In genomic region chr19:7842661-7843294, GRCh38 we compare ENCODE assay signal across 22 cellular contexts. TPM values are rescaled to one million over a fixed set of nuclear protein-coding genes. Genes with fewer than 3 reads are reported as not detected.
DNase-seq lines count a peak whose midpoint lies in the region; FAIRE-seq and TF ChIP-seq lines count a peak whose summit lies in the region.
"Had no signal": no experiment of that assay in that cellular context is flagged by ENCODE, and none has a peak within 500 bp of the region (broad histone marks: within the 10 kb centered on the region; RNA-seq: fewer than 3 reads in every experiment).

No MANE protein-coding gene starts in this region.

- CTCF ChIA-PET in HEK293 (lab: Yijun Ruan, JAX): no interaction called here
- CTCF ChIA-PET in activated CD4-positive, alpha-beta memory T cell treated with anti-CD3 and anti-CD28 coated beads for 36 hours (lab: Charles Lee): no interaction called here

- no peaks in the 10 kb centered on the region for H3K4me1 ChIP-seq in HEK293 (ENCODE audit: control insufficient read depth, insufficient read depth, low read length)
- peaks cover 3% of the 10 kb centered on the region for H3K4me1 ChIP-seq in astrocyte (ENCODE audit: insufficient read depth, low read length)
- peaks cover 0 to 8% of the 10 kb centered on the region in 2 donors for H3K4me1 ChIP-seq in kidney (ENCODE audit: control insufficient read depth in 1 of 2, insufficient read depth in 1 of 2, low read depth in 1 of 2, low read length in 2 of 2)
- H3K4me1 ChIP-seq: Caco-2 had no signal

- H3K9ac ChIP-seq in astrocyte (ENCODE audit: low read length): no peak overlapping the region
- no peak overlapping the region for H3K9ac ChIP-seq in kidney (ENCODE audit: low read length in 2 of 2)
- H3K9ac ChIP-seq: KMS-11 had no signal

- H3K36me3 Mint-ChIP-seq in astrocyte (ENCODE audit: low read depth, unreplicated experiment): peaks cover 4% of the 10 kb centered on the region
- H3K36me3 Mint-ChIP-seq in activated CD4-positive, alpha-beta memory T cell treated with anti-CD3 and anti-CD28 coated beads for 36 hours: no peaks in the 10 kb centered on the region

- peaks cover 9% of the 10 kb centered on the region for H3K79me2 ChIP-seq in astrocyte (ENCODE audit: insufficient read depth, low read length)

- intact Hi-C loops in kidney (cut with DNase I): no loop called here
- intact Hi-C loops in activated CD4-positive, alpha-beta memory T cell treated with anti-CD3 and anti-CD28 coated beads for 36 hours (cut with micrococcal nuclease): no loop called here

- no peak for FAIRE-seq in GM12891 (lab: Jason Lieb, UNC)
- peak; percentile 58 for FAIRE-seq in astrocyte (lab: Jason Lieb, UNC)
- no peak for FAIRE-seq in kidney (lab: Jason Lieb, UNC)
- FAIRE-seq: A549, GM19239 had no signal

- no peaks in the 10 kb centered on the region for H3K27me3 ChIP-seq in astrocyte (ENCODE audit: insufficient read depth, low read length)

- H3K36me3 ChIP-seq in HEK293 (ENCODE audit: control insufficient read depth in 2 of 2, insufficient read depth in 1 of 2, low read length in 2 of 2): no peaks in the 10 kb centered on the region; a peak in 1 of 3 replicates
- no peaks in the 10 kb centered on the region for H3K36me3 ChIP-seq in astrocyte (ENCODE audit: insufficient read depth, low read length)
- H3K36me3 ChIP-seq in kidney (ENCODE audit: control insufficient read depth in 1 of 2, insufficient read depth in 2 of 2, low read length in 2 of 2): no peaks in the 10 kb centered on the region

- H4K20me1 ChIP-seq in astrocyte (ENCODE audit: insufficient read depth, low read length): peaks cover 44% of the 10 kb centered on the region

- H3K4me3 ChIP-seq in HEK293 (ENCODE audit: low read depth, low read length): no peak overlapping the region
- no peak overlapping the region for H3K4me3 ChIP-seq in astrocyte (ENCODE audit: insufficient read depth, low read depth, low read length)
- no peak overlapping the region for H3K4me3 ChIP-seq in kidney (ENCODE audit: low read length in 2 of 2)
- H3K4me3 ChIP-seq: A549, GM23338 had no signal

- H3K9me3 ChIP-seq in HEK293 (ENCODE audit: control insufficient read depth, insufficient read depth, low read depth, low read length) (no peaks in the 10 kb centered on the region), astrocyte (ENCODE audit: insufficient read depth, low read depth, low read length) (no peaks in the 10 kb centered on the region), kidney (ENCODE audit: control insufficient read depth in 1 of 2, low read length in 2 of 2) (no peaks in the 10 kb centered on the region)
- H3K9me3 ChIP-seq: A549, Caco-2 had no signal

- H3K27ac ChIP-seq in HEK293 (ENCODE audit: extremely low read depth, low read depth, low read length) (no peak overlapping the region), astrocyte (ENCODE audit: low read depth, low read length) (no peak overlapping the region), kidney (ENCODE audit: low read depth in 2 of 2, low read length in 2 of 2) (no peak overlapping the region)
- H3K27ac ChIP-seq: A549, C4-2B, KMS-11 had no signal

- no peaks in the 10 kb centered on the region for H3K27me3 Mint-ChIP-seq in astrocyte (ENCODE audit: low read depth, unreplicated experiment)
- no peaks in the 10 kb centered on the region for H3K27me3 Mint-ChIP-seq in activated CD4-positive, alpha-beta memory T cell treated with anti-CD3 and anti-CD28 coated beads for 36 hours
- H3K27me3 Mint-ChIP-seq: CD4-positive, alpha-beta T cell had no signal

- H2AFZ ChIP-seq in astrocyte (ENCODE audit: low read depth, low read length): no peak overlapping the region
- H2AFZ ChIP-seq: GM23338 had no signal

- H3K9me3 Mint-ChIP-seq in astrocyte (ENCODE audit: unreplicated experiment): no peaks in the 10 kb centered on the region
- H3K9me3 Mint-ChIP-seq in activated CD4-positive, alpha-beta memory T cell treated with anti-CD3 and anti-CD28 coated beads for 36 hours: no peaks in the 10 kb centered on the region
- H3K9me3 Mint-ChIP-seq: CD4-positive, alpha-beta T cell had no signal

- H3K4me1 Mint-ChIP-seq in astrocyte (ENCODE audit: low read depth, unreplicated experiment): peaks cover 2% of the 10 kb centered on the region
- no peaks in the 10 kb centered on the region for H3K4me1 Mint-ChIP-seq in activated CD4-positive, alpha-beta memory T cell treated with anti-CD3 and anti-CD28 coated beads for 36 hours (ENCODE audit: low read depth)
- H3K4me1 Mint-ChIP-seq: GM23338, H9 had no signal

- no peak for TF ChIP-seq POLR2A in GM12891 (IDR thresholded peaks at IDR 0.05; ENCODE audit: low read depth, low read length)

- no peak overlapping the region for H3K4me2 ChIP-seq in astrocyte (ENCODE audit: low read length)
- H3K4me2 ChIP-seq: A549, GM23338, KMS-11 had no signal

- no peak for DNase-seq in GM12891 (ENCODE audit: insufficient read length, low spot score)
- DNase-seq in astrocyte (ENCODE audit: low read depth): no peak
- peak; percentile 0 for DNase-seq in kidney
- DNase-seq in NCI-H345 treated with DMSO at 0.1 percent for 48 hours (lab: John Stamatoyannopoulos, UW; ENCODE audit: unreplicated experiment): no peak
- no peak for DNase-seq in activated CD4-positive, alpha-beta memory T cell treated with anti-CD3 and anti-CD28 coated beads for 36 hours
- DNase-seq in anterior cingulate cortex (lab: John Stamatoyannopoulos, UW): no peak
- DNase-seq: AML-193; Caco-2; CD4-positive, alpha-beta T cell; DMS153; DMS79; GDM1; H9 had no signal

- H3K4me3 Mint-ChIP-seq in astrocyte (ENCODE audit: unreplicated experiment): no peak overlapping the region
- H3K4me3 Mint-ChIP-seq in activated CD4-positive, alpha-beta memory T cell treated with anti-CD3 and anti-CD28 coated beads for 36 hours: no peak overlapping the region
- H3K4me3 Mint-ChIP-seq: CD4-positive, alpha-beta T cell; GM23338; H9 had no signal

- no peak for TF ChIP-seq CTCF in HEK293 (tag by site-specific recombination; IDR thresholded peaks at IDR 0.05)
- TF ChIP-seq CTCF in astrocyte (IDR thresholded peaks at IDR 0.05; ENCODE audit: insufficient read depth, low read depth, low read length): no peak
- TF ChIP-seq CTCF in kidney (IDR thresholded peaks at IDR 0.05; ENCODE audit: borderline replicate concordance, extremely low read depth, insufficient read depth): no peak

- POLR2A ChIA-PET in HEK293 (lab: Yijun Ruan, JAX): no interaction called here
- POLR2A ChIA-PET in activated CD4-positive, alpha-beta memory T cell treated with anti-CD3 and anti-CD28 coated beads for 36 hours (lab: Charles Lee): no interaction called here

- no peak overlapping the region for H3K27ac Mint-ChIP-seq in astrocyte (ENCODE audit: unreplicated experiment)
- no peak overlapping the region for H3K27ac Mint-ChIP-seq in activated CD4-positive, alpha-beta memory T cell treated with anti-CD3 and anti-CD28 coated beads for 36 hours
- H3K27ac Mint-ChIP-seq: CD4-positive, alpha-beta T cell; GM23338; H9 had no signal

TF ChIP-seq in GM12891, 5 proteins besides CTCF, POLR2A, EP300 and RAD21:
- TF ChIP-seq SPI1 (IDR thresholded peaks at IDR 0.05; ENCODE audit: low read depth, low read length) (no peak), POU2F2 (IDR thresholded peaks at IDR 0.05; ENCODE audit: low read depth, low read length) (peak; percentile 37; the same call in 1 of the 2 replicates)

TF ChIP-seq in HEK293, 187 proteins besides CTCF, POLR2A, EP300 and RAD21 (continues in another document):
- no peak for TF ChIP-seq BCL11A (tag by site-specific recombination; IDR thresholded peaks at IDR 0.05; ENCODE audit: low read depth)
- no peak for TF ChIP-seq ZNF174 (tag by site-specific recombination; IDR thresholded peaks at IDR 0.05)
- TF ChIP-seq ZNF785 (tag by site-specific recombination; IDR thresholded peaks at IDR 0.05): peak; percentile 27; the same call in 1 of the 2 replicates
- TF ChIP-seq ZNF473 (tag by site-specific recombination; IDR thresholded peaks at IDR 0.05): no peak
- TF ChIP-seq ZEB2 (tag by site-specific recombination; IDR thresholded peaks at IDR 0.05): no peak
- TF ChIP-seq BCL6B (tag by site-specific recombination; IDR thresholded peaks at IDR 0.05): no peak

RNA-seq across cellular contexts. Expression of gene EVI5L, which starts 12.8 kb away (rescaled TPM):
- 7.7 TPM for polyA plus RNA-seq in GM12891 (2012; ENCODE audit: low read depth, missing spikeins)
- 22.1 and 25.7 TPM in 2 replicates for total RNA-seq in astrocyte
- 15.9 TPM for total RNA-seq in kidney
- 14.5 TPM for polyA plus RNA-seq in kidney (ENCODE audit: insufficient read depth, low read depth, low replicate concordance)
- total RNA-seq in activated CD4-positive, alpha-beta memory T cell treated with anti-CD3 and anti-CD28 coated beads for 36 hours: 1 to 10 TPM; 5.0 to 5.6 TPM

RNA-seq across cellular contexts. Expression of gene PRR36, which starts 31.4 kb away (rescaled TPM):
- 0.10 TPM for polyA plus RNA-seq in GM12891 (2012; ENCODE audit: low read depth, missing spikeins)
- total RNA-seq in astrocyte: 0.55 and 1.3 TPM in 2 replicates
- 4.2 TPM for total RNA-seq in kidney
- polyA plus RNA-seq in kidney (ENCODE audit: insufficient read depth, low read depth, low replicate concordance): 1.1 TPM
- total RNA-seq in activated CD4-positive, alpha-beta memory T cell treated with anti-CD3 and anti-CD28 coated beads for 36 hours: under 1 TPM; 0.14 to 0.19 TPM
- total RNA-seq: Daoy, LHCN-M2 had no signal
- polyA plus RNA-seq: BJ had no signal

RNA-seq across cellular contexts. Expression of gene LRRC8E, which starts 45.5 kb away (rescaled TPM):
- polyA plus RNA-seq in GM12891 (2012; ENCODE audit: low read depth, missing spikeins): 0.06 TPM
- total RNA-seq in astrocyte (6.5 and 6.6 TPM in 2 replicates), kidney (9.1 TPM)
- polyA plus RNA-seq in kidney (ENCODE audit: insufficient read depth, low read depth, low replicate concordance): 2.2 TPM
- not detected for total RNA-seq in activated CD4-positive, alpha-beta memory T cell treated with anti-CD3 and anti-CD28 coated beads for 36 hours
- total RNA-seq: CD4-positive, alpha-beta T cell had no signal
